Comparison of ENCODE assay signal across 8 cellular contexts in the genomic region with DNA sequence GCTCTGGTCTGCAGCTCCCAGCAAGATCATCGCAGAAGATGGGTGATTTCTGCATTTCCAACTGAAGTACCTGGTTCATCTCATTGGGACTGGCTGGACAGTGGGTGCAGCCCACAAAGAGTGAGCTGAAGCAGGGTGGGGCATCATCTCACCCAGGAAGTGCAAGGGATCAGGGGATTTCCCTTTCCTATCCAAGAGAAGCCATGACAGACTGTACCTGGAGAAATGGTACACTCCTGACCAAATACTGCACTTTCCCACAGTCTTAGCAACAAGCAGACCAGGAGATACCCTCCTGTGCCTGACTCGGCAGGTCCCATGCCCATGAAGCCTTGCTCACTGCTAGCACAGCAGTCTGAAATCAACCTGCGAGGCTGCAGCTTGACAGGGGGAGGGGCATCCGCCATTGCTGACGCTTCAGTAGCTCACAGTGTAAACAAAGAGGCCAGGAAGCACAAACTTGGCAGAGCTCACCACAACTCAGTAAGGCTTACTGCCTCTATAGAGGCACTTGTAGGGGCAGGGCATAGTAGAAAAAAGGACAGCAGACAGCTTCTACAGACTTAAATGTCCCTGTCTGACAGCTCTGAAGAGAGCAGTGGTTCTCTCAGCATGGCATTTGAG.
DNase-seq lines count a peak whose midpoint lies in the region; ATAC-seq and TF ChIP-seq lines count a peak whose summit lies in the region.
"Not testable (repeated sequence)": the region's sequence is repeated elsewhere in the genome, so short reads cannot be mapped to it uniquely, and the experiment has no call there.

No MANE protein-coding gene starts in this region.

- DNase-seq in CD4-positive, alpha-beta T cell: peak in 1 of 10 experiments; percentile 12
- DNase-seq in NCI-H345 (lab: John Stamatoyannopoulos, UW) (peak; percentile 57), T-cell (peak in 17 of 34 experiments; percentile 1 to 39 (median 4)), mammary epithelial cell (peak; percentile 54), fibroblast of pulmonary artery (ENCODE audit: low read depth) (peak; percentile 82), lung microvascular endothelial cell (ENCODE audit: low read depth in 2 of 2) (peak; percentile 94 to 95)
- peak; percentile 2 for DNase-seq in stimulated activated CD4-positive, alpha-beta T cell treated with anti-CD3 and anti-CD28 coated beads, Interleukin-4, amount 100 ng/mL, for 1 hour

- H3K4me3 ChIP-seq in HEK293 (ENCODE audit: low read depth, low read length); mammary epithelial cell (replicated peaks in 1 of 3; ENCODE audit: insufficient read depth in 1 of 3, low read depth in 2 of 3, low read length in 3 of 3); fibroblast of pulmonary artery (replicated peaks; ENCODE audit: low read depth, low read length): not testable (repeated sequence)

- H3K36me3 ChIP-seq in HEK293 (ENCODE audit: control insufficient read depth in 2 of 2, insufficient read depth in 1 of 2, low read length in 2 of 2); mammary epithelial cell (ENCODE audit: insufficient read depth, low read length): not testable (repeated sequence)

- H3K79me2 ChIP-seq in mammary epithelial cell (ENCODE audit: insufficient read depth, low read length): not testable (repeated sequence)

- not testable (repeated sequence) for H3K27ac Mint-ChIP-seq in CD4-positive, alpha-beta T cell; T-cell

- peaks cover 26% of the 10 kb centered on the region for H3K27me3 Mint-ChIP-seq in CD4-positive, alpha-beta T cell
- H3K27me3 Mint-ChIP-seq in T-cell: peaks cover 7 to 25% of the 10 kb centered on the region in 2 donors

- intact Hi-C loops in CD4-positive, alpha-beta T cell (cut with DNase I, micrococcal nuclease); mammary epithelial cell (cut with micrococcal nuclease): not testable (repeated sequence)

- H3K9me3 ChIP-seq in CD4-positive, alpha-beta T cell (ENCODE audit: control insufficient read depth, low read length); HEK293 (ENCODE audit: control insufficient read depth, insufficient read depth, low read depth, low read length); mammary epithelial cell (replicated peaks; ENCODE audit: insufficient read depth, low read length): not testable (repeated sequence)

- H4K20me1 ChIP-seq in mammary epithelial cell (ENCODE audit: insufficient read depth, low read length): not testable (repeated sequence)

- H3K9me3 Mint-ChIP-seq in CD4-positive, alpha-beta T cell; T-cell: not testable (repeated sequence)

- dilution Hi-C loops in mammary epithelial cell (cut with HindIII; ENCODE audit: low sequenced_read_pairs): not testable (repeated sequence)

- ATAC-seq in CD4-positive, alpha-beta T cell (ENCODE audit: poor library complexity): peak; percentile 71
- ATAC-seq in T-cell (replicated peaks in 1 of 4): peak; percentile 26 to 60 (median 58)

- H2AFZ ChIP-seq in mammary epithelial cell (ENCODE audit: low read depth, low read length): not testable (repeated sequence)

- CTCF ChIA-PET in CD4-positive, alpha-beta T cell (lab: Charles Lee); T-cell (lab: Charles Lee): not testable (repeated sequence)
- CTCF ChIA-PET in HEK293 (lab: Yijun Ruan, JAX): interaction anchor here (0.6 kb wide), 1 partner anchor 185 kb away, joined by 3 read pairs; no protein-coding TSS in a partner anchor
- CTCF ChIA-PET in mammary epithelial cell (lab: Charles Lee; ENCODE audit: low non-redundant PET): interaction anchor here (1.0 kb wide), 1 partner anchor 26 kb away, joined by 4 read pairs; no protein-coding TSS in a partner anchor

- not testable (repeated sequence) for TF ChIP-seq CTCF in CD4-positive, alpha-beta T cell (IDR thresholded peaks at IDR 0.05); HEK293 (tag by site-specific recombination; IDR thresholded peaks at IDR 0.05); mammary epithelial cell (conservative IDR thresholded peaks at IDR 0.05 in 1 of 2, IDR thresholded peaks at IDR 0.05 in 1 of 2; ENCODE audit: extremely low read depth in 1 of 2, insufficient read depth in 1 of 2, low read depth in 1 of 2, low read length in 2 of 2); fibroblast of pulmonary artery (IDR thresholded peaks at IDR 0.05; ENCODE audit: low read length, missing control alignments)

- not testable (repeated sequence) for H3K27ac ChIP-seq in CD4-positive, alpha-beta T cell (ENCODE audit: low read depth, low read length); HEK293 (ENCODE audit: extremely low read depth, low read depth, low read length); mammary epithelial cell (ENCODE audit: insufficient read depth, low read depth, low read length)

- H3K36me3 Mint-ChIP-seq in CD4-positive, alpha-beta T cell (ENCODE audit: low read depth); T-cell: not testable (repeated sequence)

- WGBS in mammary epithelial cell (ENCODE audit: low coverage, missing lambda C conversion rate): 78% methylated on average over 5 of the region's 5 CpGs

- H3K4me3 Mint-ChIP-seq in CD4-positive, alpha-beta T cell; T-cell: not testable (repeated sequence)

- H3K4me2 ChIP-seq in mammary epithelial cell (ENCODE audit: insufficient read depth, low read depth, low read length): not testable (repeated sequence)

- POLR2A ChIA-PET in CD4-positive, alpha-beta T cell (lab: Charles Lee); HEK293 (lab: Yijun Ruan, JAX); T-cell (lab: Charles Lee): not testable (repeated sequence)

- not testable (repeated sequence) for H3K9ac ChIP-seq in mammary epithelial cell (ENCODE audit: insufficient read depth, low read length)

- in situ Hi-C loops in mammary epithelial cell (cut with MboI; ENCODE audit: low sequenced_read_pairs in 2 of 2): loop anchor here in 1 of 2 donors (10.0 kb wide), 1 partner anchor 51 kb away; no protein-coding TSS in a partner anchor

- H3K4me1 ChIP-seq in HEK293 (ENCODE audit: control insufficient read depth, insufficient read depth, low read length): not testable (repeated sequence)
- peaks cover 37% of the 10 kb centered on the region for H3K4me1 ChIP-seq in mammary epithelial cell (ENCODE audit: insufficient read depth, low read length)

- not testable (repeated sequence) for H3K4me1 Mint-ChIP-seq in CD4-positive, alpha-beta T cell (ENCODE audit: low read depth); T-cell

- H3K27me3 ChIP-seq in CD4-positive, alpha-beta T cell (ENCODE audit: control insufficient read depth, insufficient read depth, low read length); mammary epithelial cell (ENCODE audit: insufficient read depth, low read length): not testable (repeated sequence)

- not testable (repeated sequence) for BruUV-seq in mammary epithelial cell (replicated peaks; lab: Mats Ljungman, UMichigan)

TF ChIP-seq in HEK293, 187 proteins besides CTCF, POLR2A, EP300 and RAD21 (continues in another document):
- TF ChIP-seq ZNF660 (tag by site-specific recombination; IDR thresholded peaks at IDR 0.05) (peak; percentile 82), YY2 (tag by site-specific recombination; IDR thresholded peaks at IDR 0.05) (0 out of 2 replicates have a peak, but pooled peaks have one; percentile 39), YY1 (tag by site-specific recombination; IDR thresholded peaks at IDR 0.05) (0 out of 2 replicates have a peak, but pooled peaks have one; percentile 20), OSR2 (tag by site-specific recombination; IDR thresholded peaks at IDR 0.05) (peak; percentile 81)
- TF ChIP-seq, protein P1, sequence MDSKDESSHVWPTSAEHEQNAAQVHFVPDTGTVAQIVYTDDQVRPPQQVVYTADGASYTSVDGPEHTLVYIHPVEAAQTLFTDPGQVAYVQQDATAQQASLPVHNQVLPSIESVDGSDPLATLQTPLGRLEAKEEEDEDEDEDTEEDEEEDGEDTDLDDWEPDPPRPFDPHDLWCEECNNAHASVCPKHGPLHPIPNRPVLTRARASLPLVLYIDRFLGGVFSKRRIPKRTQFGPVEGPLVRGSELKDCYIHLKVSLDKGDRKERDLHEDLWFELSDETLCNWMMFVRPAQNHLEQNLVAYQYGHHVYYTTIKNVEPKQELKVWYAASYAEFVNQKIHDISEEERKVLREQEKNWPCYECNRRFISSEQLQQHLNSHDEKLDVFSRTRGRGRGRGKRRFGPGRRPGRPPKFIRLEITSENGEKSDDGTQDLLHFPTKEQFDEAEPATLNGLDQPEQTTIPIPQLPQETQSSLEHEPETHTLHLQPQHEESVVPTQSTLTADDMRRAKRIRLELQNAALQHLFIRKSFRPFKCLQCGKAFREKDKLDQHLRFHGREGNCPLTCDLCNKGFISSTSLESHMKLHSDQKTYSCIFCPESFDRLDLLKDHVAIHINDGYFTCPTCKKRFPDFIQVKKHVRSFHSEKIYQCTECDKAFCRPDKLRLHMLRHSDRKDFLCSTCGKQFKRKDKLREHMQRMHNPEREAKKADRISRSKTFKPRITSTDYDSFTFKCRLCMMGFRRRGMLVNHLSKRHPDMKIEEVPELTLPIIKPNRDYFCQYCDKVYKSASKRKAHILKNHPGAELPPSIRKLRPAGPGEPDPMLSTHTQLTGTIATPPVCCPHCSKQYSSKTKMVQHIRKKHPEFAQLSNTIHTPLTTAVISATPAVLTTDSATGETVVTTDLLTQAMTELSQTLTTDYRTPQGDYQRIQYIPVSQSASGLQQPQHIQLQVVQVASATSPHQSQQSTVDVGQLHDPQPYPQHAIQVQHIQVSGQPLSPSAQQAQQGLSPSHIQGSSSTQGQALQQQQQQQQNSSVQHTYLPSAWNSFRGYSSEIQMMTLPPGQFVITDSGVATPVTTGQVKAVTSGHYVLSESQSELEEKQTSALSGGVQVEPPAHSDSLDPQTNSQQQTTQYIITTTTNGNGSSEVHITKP (tag by site-specific recombination; IDR thresholded peaks at IDR 0.05): peak; percentile 52; the same call in 1 of the 2 replicates
